Comparison of ENCODE assay signal across 8 cellular contexts in genomic region chr14:100192672-100193416, GRCh38. TPM values are rescaled to one million over a fixed set of nuclear protein-coding genes. Genes with fewer than 3 reads are reported as not detected.
DNase-seq lines count a peak whose midpoint lies in the region; ATAC-seq and TF ChIP-seq lines count a peak whose summit lies in the region.

No MANE protein-coding gene starts in this region.

- peak; percentile 74 for TF ChIP-seq CTCF in OCI-LY1 (IDR thresholded peaks at IDR 0.05; ENCODE audit: low read length)
- TF ChIP-seq CTCF in mucosa of descending colon (IDR thresholded peaks at IDR 0.05): peak; percentile 95

- H3K27ac ChIP-seq in OCI-LY1 (ENCODE audit: low read depth, low read length, poor library complexity, severe bottlenecking): peak overlapping the region; percentile 62

- H4K20me1 ChIP-seq in OCI-LY1 (ENCODE audit: insufficient read depth, low read length): no peaks in the 10 kb centered on the region

- no peaks in the 10 kb centered on the region for H3K27me3 ChIP-seq in OCI-LY1 (ENCODE audit: insufficient read depth, low read length)

- peak; percentile 99 for ATAC-seq in GM21515 (IDR thresholded peaks at IDR 0.05; ENCODE audit: unreplicated experiment)
- ATAC-seq in mucosa of descending colon: peak; percentile 99

- H2AFZ ChIP-seq in OCI-LY1 (ENCODE audit: low read length): peak overlapping the region; percentile 94

- peak overlapping the region; percentile 77 for H3K9ac ChIP-seq in OCI-LY1 (ENCODE audit: low read length)

- intact Hi-C loops in mucosa of descending colon (cut with DNase I, micrococcal nuclease): loop anchor here in 1 of 2 donors (5.0 kb wide), 1 partner anchor 211 kb away; no protein-coding TSS in a partner anchor

- peak overlapping the region; percentile 73 for H3K4me2 ChIP-seq in OCI-LY1 (ENCODE audit: low read length)

- H3K9me3 ChIP-seq in OCI-LY1 (ENCODE audit: low read length) (no peaks in the 10 kb centered on the region), mucosa of descending colon (no peaks in the 10 kb centered on the region)

- H3K4me3 ChIP-seq in OCI-LY1 (ENCODE audit: low read depth, low read length, poor library complexity, severe bottlenecking) (peak overlapping the region; percentile 55), mucosa of descending colon (no peak overlapping the region)

- no peaks in the 10 kb centered on the region for H3F3A ChIP-seq in OCI-LY1 (ENCODE audit: insufficient read depth, low read length)

- no peaks in the 10 kb centered on the region for H3K79me2 ChIP-seq in OCI-LY1 (ENCODE audit: insufficient read depth, low read length)

- peaks cover 16% of the 10 kb centered on the region for H3K4me1 ChIP-seq in OCI-LY1 (ENCODE audit: insufficient read depth, low read length, severe bottlenecking)
- H3K4me1 ChIP-seq in mucosa of descending colon (ENCODE audit: low read depth): peaks cover 19% of the 10 kb centered on the region

- H3K9me2 ChIP-seq in OCI-LY1 (ENCODE audit: low read depth, low read length): no peaks in the 10 kb centered on the region

- H3K36me3 ChIP-seq in OCI-LY1 (ENCODE audit: insufficient read depth, low read length): no peaks in the 10 kb centered on the region; the same call in 1 of the 2 replicates
- H3K36me3 ChIP-seq in mucosa of descending colon (ENCODE audit: low read depth): peaks cover 4% of the 10 kb centered on the region

- peak; percentile 96 for DNase-seq in DMS 273 treated with DMSO at 0.1 percent for 48 hours (lab: John Stamatoyannopoulos, UW)
- peak; percentile 98 for DNase-seq in HuH-7 (ENCODE audit: low spot score)
- DNase-seq in activated T-cell treated with anti-CD3 and anti-CD28 coated beads for 24 hours (ENCODE audit: low read depth): peak; percentile 100
- DNase-seq in epidermal melanocyte (ENCODE audit: insufficient read length, low spot score): peak; percentile 98
- DNase-seq in mucosa of descending colon: peak; percentile 100
- peak; percentile 99 for DNase-seq in stimulated activated CD8-positive, alpha-beta memory T cell treated with anti-CD3 and anti-CD28 coated beads, Interleukin-4, amount 100 ng/mL, for 24 hours (ENCODE audit: low read depth)

RNA-seq across cellular contexts. Expression of gene DEGS2, which starts 33.4 kb away (rescaled TPM):
- total RNA-seq in mucosa of descending colon: 10 to 100 TPM in 2 of 3 donors, 1 to 10 TPM in 1; 6.2 to 28.5 (median 27.9) TPM

RNA-seq across cellular contexts. Expression of gene YY1, which starts 46.1 kb away (rescaled TPM):
- 10 to 100 TPM; 60.8 to 78.7 (median 72.9) TPM for total RNA-seq in mucosa of descending colon
